ENCODE assay signal across 15 cellular contexts in genomic region chr18:45084207-45084606, GRCh38.
"Had no signal": no experiment of that assay in that cellular context is flagged by ENCODE, and none has a peak within 500 bp of the region (broad histone marks: within the 10 kb centered on the region; RNA-seq: fewer than 3 reads in every experiment).

No MANE protein-coding gene starts in this region.

- DNase-seq: activated CD4-positive, alpha-beta T cell treated with anti-CD3 and anti-CD28 coated beads, Interleukin-2, amount 10 ng/mL, durations not matched to agents 7 days and 5 days; activated CD4-positive, CD25-positive, alpha-beta regulatory T cell treated with anti-CD3 and anti-CD28 coated beads, Interleukin-2, amount 50 U/mL, for 72 hours; activated CD8-positive, alpha-beta T cell treated with anti-CD3 and anti-CD28 coated beads, Interleukin-2, amount 10 ng/mL, durations not matched to agents 7 days and 5 days; activated gamma-delta T cell; activated naive CD4-positive, alpha-beta T cell treated with anti-CD3 and anti-CD28 coated beads, Interleukin-2, amount 50 U/mL, for 16 hours; effector CD4-positive, alpha-beta T cell; erythroblast; immature natural killer cell; kidney glomerular epithelial cell; left ventricle myocardium superior; occipital lobe; retina; stimulated activated CD4-positive, alpha-beta T cell treated with anti-CD3 and anti-CD28 coated beads, Interleukin-1b, Interleukin-23, amount 100 ng/mL, for 48 hours; WERI-Rb-1 had no signal

- H3K36me3 ChIP-seq: WERI-Rb-1 had no signal

- ATAC-seq: activated CD8-positive, alpha-beta T cell treated with anti-CD3 and anti-CD28 coated beads, Interleukin-2, amount 10 ng/mL, durations not matched to agents 7 days and 5 days; left ventricle myocardium superior; SK-N-SH treated with all-trans-retinoic acid at 6 μM for 48 hours had no signal

- H3K27ac ChIP-seq: WERI-Rb-1 had no signal
